ENCODE assay signal across 1 cellular context in the genomic region with DNA sequence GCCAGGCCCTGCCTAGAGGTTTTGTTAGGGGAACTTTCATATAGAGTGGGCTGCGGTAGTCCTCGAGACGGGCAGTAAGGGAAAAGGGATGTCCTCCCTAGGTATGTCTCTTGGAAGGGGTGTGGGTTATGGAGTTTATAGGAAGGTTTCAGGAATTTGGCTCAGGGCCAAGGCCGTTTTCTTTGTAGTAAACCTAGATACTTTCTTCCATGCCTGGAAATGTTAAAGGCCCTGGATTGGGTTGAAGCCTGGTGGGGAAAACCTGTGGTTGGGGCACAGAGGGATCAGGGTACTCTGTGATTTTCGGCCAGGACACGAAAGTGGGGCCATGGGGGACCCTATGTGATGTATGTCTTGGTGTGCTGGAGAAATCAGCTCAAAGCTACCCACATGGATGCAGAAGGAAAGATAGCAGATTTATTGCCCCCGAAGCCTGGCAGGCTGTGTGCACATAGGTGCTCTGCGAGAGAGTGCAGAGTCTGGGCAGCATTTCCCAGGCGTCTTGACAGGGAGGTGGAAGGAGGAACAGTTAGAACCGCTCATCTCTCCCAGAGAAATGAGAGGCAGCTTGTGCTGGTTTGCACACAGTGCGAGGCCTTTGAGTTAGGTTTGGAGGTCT.
TF ChIP-seq lines count a peak whose summit lies in the region.

No MANE protein-coding gene starts in this region.

TF ChIP-seq in GM23338, 12 proteins besides CTCF, POLR2A, EP300 and RAD21 (continued from another document):
- TF ChIP-seq, protein P1, sequence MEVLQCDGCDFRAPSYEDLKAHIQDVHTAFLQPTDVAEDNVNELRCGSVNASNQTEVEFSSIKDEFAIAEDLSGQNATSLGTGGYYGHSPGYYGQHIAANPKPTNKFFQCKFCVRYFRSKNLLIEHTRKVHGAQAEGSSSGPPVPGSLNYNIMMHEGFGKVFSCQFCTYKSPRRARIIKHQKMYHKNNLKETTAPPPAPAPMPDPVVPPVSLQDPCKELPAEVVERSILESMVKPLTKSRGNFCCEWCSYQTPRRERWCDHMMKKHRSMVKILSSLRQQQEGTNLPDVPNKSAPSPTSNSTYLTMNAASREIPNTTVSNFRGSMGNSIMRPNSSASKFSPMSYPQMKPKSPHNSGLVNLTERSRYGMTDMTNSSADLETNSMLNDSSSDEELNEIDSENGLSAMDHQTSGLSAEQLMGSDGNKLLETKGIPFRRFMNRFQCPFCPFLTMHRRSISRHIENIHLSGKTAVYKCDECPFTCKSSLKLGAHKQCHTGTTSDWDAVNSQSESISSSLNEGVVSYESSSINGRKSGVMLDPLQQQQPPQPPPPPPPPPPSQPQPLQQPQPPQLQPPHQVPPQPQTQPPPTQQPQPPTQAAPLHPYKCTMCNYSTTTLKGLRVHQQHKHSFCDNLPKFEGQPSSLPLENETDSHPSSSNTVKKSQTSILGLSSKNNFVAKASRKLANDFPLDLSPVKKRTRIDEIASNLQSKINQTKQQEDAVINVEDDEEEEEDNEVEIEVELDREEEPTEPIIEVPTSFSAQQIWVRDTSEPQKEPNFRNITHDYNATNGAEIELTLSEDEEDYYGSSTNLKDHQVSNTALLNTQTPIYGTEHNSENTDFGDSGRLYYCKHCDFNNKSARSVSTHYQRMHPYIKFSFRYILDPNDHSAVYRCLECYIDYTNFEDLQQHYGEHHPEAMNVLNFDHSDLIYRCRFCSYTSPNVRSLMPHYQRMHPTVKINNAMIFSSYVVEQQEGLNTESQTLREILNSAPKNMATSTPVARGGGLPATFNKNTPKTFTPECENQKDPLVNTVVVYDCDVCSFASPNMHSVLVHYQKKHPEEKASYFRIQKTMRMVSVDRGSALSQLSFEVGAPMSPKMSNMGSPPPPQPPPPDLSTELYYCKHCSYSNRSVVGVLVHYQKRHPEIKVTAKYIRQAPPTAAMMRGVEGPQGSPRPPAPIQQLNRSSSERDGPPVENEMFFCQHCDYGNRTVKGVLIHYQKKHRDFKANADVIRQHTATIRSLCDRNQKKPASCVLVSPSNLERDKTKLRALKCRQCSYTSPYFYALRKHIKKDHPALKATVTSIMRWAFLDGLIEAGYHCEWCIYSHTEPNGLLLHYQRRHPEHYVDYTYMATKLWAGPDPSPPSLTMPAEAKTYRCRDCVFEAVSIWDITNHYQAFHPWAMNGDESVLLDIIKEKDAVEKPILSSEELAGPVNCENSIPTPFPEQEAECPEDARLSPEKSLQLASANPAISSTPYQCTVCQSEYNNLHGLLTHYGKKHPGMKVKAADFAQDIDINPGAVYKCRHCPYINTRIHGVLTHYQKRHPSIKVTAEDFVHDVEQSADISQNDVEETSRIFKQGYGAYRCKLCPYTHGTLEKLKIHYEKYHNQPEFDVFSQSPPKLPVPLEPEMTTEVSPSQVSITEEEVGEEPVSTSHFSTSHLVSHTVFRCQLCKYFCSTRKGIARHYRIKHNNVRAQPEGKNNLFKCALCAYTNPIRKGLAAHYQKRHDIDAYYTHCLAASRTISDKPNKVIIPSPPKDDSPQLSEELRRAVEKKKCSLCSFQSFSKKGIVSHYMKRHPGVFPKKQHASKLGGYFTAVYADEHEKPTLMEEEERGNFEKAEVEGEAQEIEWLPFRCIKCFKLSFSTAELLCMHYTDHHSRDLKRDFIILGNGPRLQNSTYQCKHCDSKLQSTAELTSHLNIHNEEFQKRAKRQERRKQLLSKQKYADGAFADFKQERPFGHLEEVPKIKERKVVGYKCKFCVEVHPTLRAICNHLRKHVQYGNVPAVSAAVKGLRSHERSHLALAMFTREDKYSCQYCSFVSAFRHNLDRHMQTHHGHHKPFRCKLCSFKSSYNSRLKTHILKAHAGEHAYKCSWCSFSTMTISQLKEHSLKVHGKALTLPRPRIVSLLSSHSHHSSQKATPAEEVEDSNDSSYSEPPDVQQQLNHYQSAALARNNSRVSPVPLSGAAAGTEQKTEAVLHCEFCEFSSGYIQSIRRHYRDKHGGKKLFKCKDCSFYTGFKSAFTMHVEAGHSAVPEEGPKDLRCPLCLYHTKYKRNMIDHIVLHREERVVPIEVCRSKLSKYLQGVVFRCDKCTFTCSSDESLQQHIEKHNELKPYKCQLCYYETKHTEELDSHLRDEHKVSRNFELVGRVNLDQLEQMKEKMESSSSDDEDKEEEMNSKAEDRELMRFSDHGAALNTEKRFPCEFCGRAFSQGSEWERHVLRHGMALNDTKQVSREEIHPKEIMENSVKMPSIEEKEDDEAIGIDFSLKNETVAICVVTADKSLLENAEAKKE (CRISPR knock-in tag; IDR thresholded peaks at IDR 0.05) = no peak
- TF ChIP-seq, protein P2, sequence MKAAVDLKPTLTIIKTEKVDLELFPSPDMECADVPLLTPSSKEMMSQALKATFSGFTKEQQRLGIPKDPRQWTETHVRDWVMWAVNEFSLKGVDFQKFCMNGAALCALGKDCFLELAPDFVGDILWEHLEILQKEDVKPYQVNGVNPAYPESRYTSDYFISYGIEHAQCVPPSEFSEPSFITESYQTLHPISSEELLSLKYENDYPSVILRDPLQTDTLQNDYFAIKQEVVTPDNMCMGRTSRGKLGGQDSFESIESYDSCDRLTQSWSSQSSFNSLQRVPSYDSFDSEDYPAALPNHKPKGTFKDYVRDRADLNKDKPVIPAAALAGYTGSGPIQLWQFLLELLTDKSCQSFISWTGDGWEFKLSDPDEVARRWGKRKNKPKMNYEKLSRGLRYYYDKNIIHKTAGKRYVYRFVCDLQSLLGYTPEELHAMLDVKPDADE (IDR thresholded peaks at IDR 0.05) = no peak
- TF ChIP-seq EZH2 (IDR thresholded peaks at IDR 0.05; ENCODE audit: low read depth, unreplicated experiment) (no peak), POLR2AphosphoS5 (IDR thresholded peaks at IDR 0.05; ENCODE audit: low read depth) (no peak), STAT1 (IDR thresholded peaks at IDR 0.05; ENCODE audit: unreplicated experiment) (no peak), NANOG (IDR thresholded peaks at IDR 0.05; ENCODE audit: borderline replicate concordance) (no peak), ZNF331 (CRISPR knock-in tag; IDR thresholded peaks at IDR 0.05; ENCODE audit: low read depth) (no peak)
- TF ChIP-seq, protein P3, sequence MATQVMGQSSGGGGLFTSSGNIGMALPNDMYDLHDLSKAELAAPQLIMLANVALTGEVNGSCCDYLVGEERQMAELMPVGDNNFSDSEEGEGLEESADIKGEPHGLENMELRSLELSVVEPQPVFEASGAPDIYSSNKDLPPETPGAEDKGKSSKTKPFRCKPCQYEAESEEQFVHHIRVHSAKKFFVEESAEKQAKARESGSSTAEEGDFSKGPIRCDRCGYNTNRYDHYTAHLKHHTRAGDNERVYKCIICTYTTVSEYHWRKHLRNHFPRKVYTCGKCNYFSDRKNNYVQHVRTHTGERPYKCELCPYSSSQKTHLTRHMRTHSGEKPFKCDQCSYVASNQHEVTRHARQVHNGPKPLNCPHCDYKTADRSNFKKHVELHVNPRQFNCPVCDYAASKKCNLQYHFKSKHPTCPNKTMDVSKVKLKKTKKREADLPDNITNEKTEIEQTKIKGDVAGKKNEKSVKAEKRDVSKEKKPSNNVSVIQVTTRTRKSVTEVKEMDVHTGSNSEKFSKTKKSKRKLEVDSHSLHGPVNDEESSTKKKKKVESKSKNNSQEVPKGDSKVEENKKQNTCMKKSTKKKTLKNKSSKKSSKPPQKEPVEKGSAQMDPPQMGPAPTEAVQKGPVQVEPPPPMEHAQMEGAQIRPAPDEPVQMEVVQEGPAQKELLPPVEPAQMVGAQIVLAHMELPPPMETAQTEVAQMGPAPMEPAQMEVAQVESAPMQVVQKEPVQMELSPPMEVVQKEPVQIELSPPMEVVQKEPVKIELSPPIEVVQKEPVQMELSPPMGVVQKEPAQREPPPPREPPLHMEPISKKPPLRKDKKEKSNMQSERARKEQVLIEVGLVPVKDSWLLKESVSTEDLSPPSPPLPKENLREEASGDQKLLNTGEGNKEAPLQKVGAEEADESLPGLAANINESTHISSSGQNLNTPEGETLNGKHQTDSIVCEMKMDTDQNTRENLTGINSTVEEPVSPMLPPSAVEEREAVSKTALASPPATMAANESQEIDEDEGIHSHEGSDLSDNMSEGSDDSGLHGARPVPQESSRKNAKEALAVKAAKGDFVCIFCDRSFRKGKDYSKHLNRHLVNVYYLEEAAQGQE (IDR thresholded peaks at IDR 0.05; ENCODE audit: unreplicated experiment) = no peak
